ENCODE assay signal across 23 cellular contexts in genomic region chr9:125141251-125141650, GRCh38. TPM values are rescaled to one million over a fixed set of nuclear protein-coding genes. Genes with fewer than 3 reads are reported as not detected.
DNase-seq lines count a peak whose midpoint lies in the region; ATAC-seq, FAIRE-seq and TF ChIP-seq lines count a peak whose summit lies in the region.
"Had no signal": no experiment of that assay in that cellular context is flagged by ENCODE, and none has a peak within 500 bp of the region (broad histone marks: within the 10 kb centered on the region; RNA-seq: fewer than 3 reads in every experiment).

No MANE protein-coding gene starts in this region.

- no peak for FAIRE-seq in GM12892 (lab: Jason Lieb, UNC)

- peaks cover 18% of the 10 kb centered on the region for H3K4me1 Mint-ChIP-seq in stimulated activated effector memory CD8-positive, alpha-beta T cell treated with anti-CD3 and anti-CD28 coated beads, Interleukin-12 subunit alpha, Interleukin-12 subunit beta, amount 100 ng/mL, for 72 hours
- H3K4me1 Mint-ChIP-seq in stimulated activated naive CD8-positive, alpha-beta T cell treated with anti-CD3 and anti-CD28 coated beads, Interleukin-15, amount 100 ng/mL, for 72 hours: peaks cover 33% of the 10 kb centered on the region

- H3K36me3 Mint-ChIP-seq in stimulated activated effector memory CD8-positive, alpha-beta T cell treated with anti-CD3 and anti-CD28 coated beads, Interleukin-12 subunit alpha, Interleukin-12 subunit beta, amount 100 ng/mL, for 72 hours: peaks cover 11% of the 10 kb centered on the region
- H3K36me3 Mint-ChIP-seq: IgD-negative memory B cell had no signal

- H3K9me3 Mint-ChIP-seq in stimulated activated effector memory CD8-positive, alpha-beta T cell treated with anti-CD3 and anti-CD28 coated beads, Interleukin-12 subunit alpha, Interleukin-12 subunit beta, amount 100 ng/mL, for 72 hours: no peaks in the 10 kb centered on the region
- no peaks in the 10 kb centered on the region for H3K9me3 Mint-ChIP-seq in stimulated activated naive CD8-positive, alpha-beta T cell treated with anti-CD3 and anti-CD28 coated beads, Interleukin-15, amount 100 ng/mL, for 72 hours
- H3K9me3 Mint-ChIP-seq: IgD-negative memory B cell; naive thymus-derived CD4-positive, alpha-beta T cell; stimulated activated memory B cell treated with anti-CD40 and anti-IgM and Interleukin-4, amounts not matched to agents 10 μg/mL and 1 μg/mL and 100 μg/mL, for 72 hours had no signal

- no peak for ATAC-seq in stimulated activated effector memory CD8-positive, alpha-beta T cell treated with anti-CD3 and anti-CD28 coated beads, Interleukin-12 subunit alpha, Interleukin-12 subunit beta, amount 100 ng/mL, for 72 hours
- no peak for ATAC-seq in stimulated activated naive CD8-positive, alpha-beta T cell treated with anti-CD3 and anti-CD28 coated beads, Interleukin-15, amount 100 ng/mL, for 72 hours
- ATAC-seq: naive thymus-derived CD4-positive, alpha-beta T cell; PC-3; stimulated activated memory B cell treated with anti-CD40 and anti-IgM and Interleukin-4, amounts not matched to agents 10 μg/mL and 1 μg/mL and 100 μg/mL, for 72 hours; T-helper 17 cell had no signal

- no peak overlapping the region for H3K4me3 Mint-ChIP-seq in stimulated activated effector memory CD8-positive, alpha-beta T cell treated with anti-CD3 and anti-CD28 coated beads, Interleukin-12 subunit alpha, Interleukin-12 subunit beta, amount 100 ng/mL, for 72 hours
- no peak overlapping the region for H3K4me3 Mint-ChIP-seq in stimulated activated naive CD8-positive, alpha-beta T cell treated with anti-CD3 and anti-CD28 coated beads, Interleukin-15, amount 100 ng/mL, for 72 hours
- H3K4me3 Mint-ChIP-seq: stimulated activated memory B cell treated with anti-CD40 and anti-IgM and Interleukin-4, amounts not matched to agents 10 μg/mL and 1 μg/mL and 100 μg/mL, for 72 hours had no signal

- no peaks in the 10 kb centered on the region for H3K27me3 Mint-ChIP-seq in stimulated activated naive CD8-positive, alpha-beta T cell treated with anti-CD3 and anti-CD28 coated beads, Interleukin-15, amount 100 ng/mL, for 72 hours
- H3K27me3 Mint-ChIP-seq: IgD-negative memory B cell; naive thymus-derived CD4-positive, alpha-beta T cell; stimulated activated memory B cell treated with anti-CD40 and anti-IgM and Interleukin-4, amounts not matched to agents 10 μg/mL and 1 μg/mL and 100 μg/mL, for 72 hours; T-helper 17 cell had no signal

- no peak overlapping the region for H3K27ac Mint-ChIP-seq in stimulated activated effector memory CD8-positive, alpha-beta T cell treated with anti-CD3 and anti-CD28 coated beads, Interleukin-12 subunit alpha, Interleukin-12 subunit beta, amount 100 ng/mL, for 72 hours
- H3K27ac Mint-ChIP-seq in stimulated activated naive CD8-positive, alpha-beta T cell treated with anti-CD3 and anti-CD28 coated beads, Interleukin-15, amount 100 ng/mL, for 72 hours: no peak overlapping the region
- H3K27ac Mint-ChIP-seq: IgD-negative memory B cell; stimulated activated memory B cell treated with anti-CD40 and anti-IgM and Interleukin-4, amounts not matched to agents 10 μg/mL and 1 μg/mL and 100 μg/mL, for 72 hours had no signal

- peak overlapping the region; percentile 86 for H3K27ac ChIP-seq in VCaP
- H3K27ac ChIP-seq: sigmoid colon, thyroid gland had no signal

- TF ChIP-seq POLR2A in GM12892 (IDR thresholded peaks at IDR 0.05; ENCODE audit: low read depth, low read length): no peak

- no peak for TF ChIP-seq CTCF in VCaP (conservative IDR thresholded peaks at IDR 0.05)

- DNase-seq in AG08396 (ENCODE audit: low spot score): peak; percentile 26
- DNase-seq in GM03348 (ENCODE audit: low spot score): peak; percentile 58
- peak; percentile 57 for DNase-seq in iris pigment epithelial cell (ENCODE audit: low read depth)
- no peak for DNase-seq in stimulated activated effector memory CD8-positive, alpha-beta T cell treated with anti-CD3 and anti-CD28 coated beads, Interleukin-12 subunit alpha, Interleukin-12 subunit beta, amount 100 ng/mL, for 72 hours (ENCODE audit: low spot score in 2 of 2)
- no peak for DNase-seq in GDM1 (lab: John Stamatoyannopoulos, UW)
- DNase-seq in stimulated activated naive CD8-positive, alpha-beta T cell treated with anti-CD3 and anti-CD28 coated beads, Interleukin-15, amount 100 ng/mL, for 72 hours: no peak
- no peak for DNase-seq in GM12892 (ENCODE audit: insufficient read length)
- DNase-seq: activated CD4-positive, alpha-beta T cell treated with anti-CD3 and anti-CD28 coated beads, Interleukin-2, amount 50 U/mL, for 4 hours; activated naive CD4-positive, alpha-beta T cell treated with Interleukin-2 at 50 U/mL for 16 hours; aorta; DMS79 treated with DMSO at 0.1 percent for 48 hours; effector memory CD4-positive, alpha-beta T cell; mesenchymal stem cell; naive thymus-derived CD4-positive, alpha-beta T cell; NCI-H2171 treated with DMSO at 0.1 percent for 48 hours; PC-3; posterior cingulate gyrus; sigmoid colon; T-helper 17 cell; thyroid gland had no signal

RNA-seq across cellular contexts. Expression of gene SCAI, which starts 2.1 kb away (rescaled TPM):
- 5.2 TPM for polyA plus RNA-seq in GM12892 (2012; ENCODE audit: missing spikeins)

RNA-seq across cellular contexts. Expression of gene PPP6C, which starts 48.4 kb away (rescaled TPM):
- polyA plus RNA-seq in GM12892 (2012; ENCODE audit: missing spikeins): 28.1 TPM

RNA-seq across cellular contexts. Expression of gene RABEPK, which starts 59.1 kb away (rescaled TPM):
- 45.6 TPM for polyA plus RNA-seq in GM12892 (2012; ENCODE audit: missing spikeins)

Comparison
In these comparisons a context has a peak if more than half of its experiments do, and no peak if none do; other contexts are left out.
1. DNase-seq: peak in AG08396 (single experiment), GM03348 (single experiment) and iris pigment epithelial cell (single experiment); none in stimulated activated effector memory CD8-positive, alpha-beta T cell treated with anti-CD3 and anti-CD28 coated beads, Interleukin-12 subunit alpha, Interleukin-12 subunit beta, amount 100 ng/mL, for 72 hours (0 of 2), GDM1 (single experiment), stimulated activated naive CD8-positive, alpha-beta T cell treated with anti-CD3 and anti-CD28 coated beads, Interleukin-15, amount 100 ng/mL, for 72 hours (0 of 2) and GM12892 (single experiment).